ENCODE assay signal across 15 cellular contexts in genomic region chr17:75361344-75361743, GRCh38. TPM values are rescaled to one million over a fixed set of nuclear protein-coding genes. Genes with fewer than 3 reads are reported as not detected.
DNase-seq lines count a peak whose midpoint lies in the region; ATAC-seq and TF ChIP-seq lines count a peak whose summit lies in the region.
"Had no signal": no experiment of that assay in that cellular context is flagged by ENCODE, and none has a peak within 500 bp of the region (broad histone marks: within the 10 kb centered on the region; RNA-seq: fewer than 3 reads in every experiment).

No MANE protein-coding gene starts in this region.

- no peak for ATAC-seq in CD8-positive, alpha-beta T cell
- no peak for ATAC-seq in T-helper 17 cell
- no peak for ATAC-seq in memory B cell (ENCODE audit: low read depth)
- ATAC-seq in HG03565 (IDR thresholded peaks at IDR 0.05; ENCODE audit: unreplicated experiment) = no peak
- no peak for ATAC-seq in HG02938 (IDR thresholded peaks at IDR 0.05; ENCODE audit: unreplicated experiment)
- ATAC-seq: heart right ventricle, SK-N-SH treated with all-trans-retinoic acid at 6 μM for 48 hours had no signal

- H3K9me3 ChIP-seq in A673 (ENCODE audit: low read depth, low read length, poor library complexity, severe bottlenecking) (no peaks in the 10 kb centered on the region), T-helper 17 cell (ENCODE audit: control insufficient read depth, low read length, poor library complexity, severe bottlenecking) (no peaks in the 10 kb centered on the region)
- no peaks in the 10 kb centered on the region for H3K9me3 ChIP-seq in CD8-positive, alpha-beta T cell (ENCODE audit: low read length)
- H3K9me3 ChIP-seq: heart right ventricle had no signal

- no peaks in the 10 kb centered on the region for H3K36me3 ChIP-seq in A673 (ENCODE audit: insufficient read depth, low read length, poor library complexity, severe bottlenecking)
- H3K36me3 ChIP-seq in CD8-positive, alpha-beta T cell (ENCODE audit: insufficient read depth, low read length) = no peaks in the 10 kb centered on the region
- H3K36me3 ChIP-seq: heart right ventricle had no signal

- peaks cover 84% of the 10 kb centered on the region for H3K4me1 Mint-ChIP-seq in CD8-positive, alpha-beta T cell (ENCODE audit: low read depth)
- peaks cover 80% of the 10 kb centered on the region for H3K4me1 Mint-ChIP-seq in T-helper 17 cell
- H3K4me1 Mint-ChIP-seq in memory B cell = peaks cover 72% of the 10 kb centered on the region

- no peak overlapping the region for H3K4me3 ChIP-seq in A673 (ENCODE audit: low read depth, low read length, poor library complexity, severe bottlenecking)
- H3K4me3 ChIP-seq in CD8-positive, alpha-beta T cell (ENCODE audit: low read depth, low read length) = no peak overlapping the region
- H3K4me3 ChIP-seq: heart right ventricle, lung, PC-9 had no signal

- POLR2A ChIA-PET in A673 (lab: Charles Lee; ENCODE audit: low non-redundant PET) = no interaction called here
- POLR2A ChIA-PET in CD8-positive, alpha-beta T cell (lab: Charles Lee) = interaction anchor here (1.3 kb wide), 1 partner anchor 16 kb away, joined by 4 read pairs; no protein-coding TSS in a partner anchor

- H3K27me3 Mint-ChIP-seq in CD8-positive, alpha-beta T cell (ENCODE audit: low read depth) = no peaks in the 10 kb centered on the region
- H3K27me3 Mint-ChIP-seq in T-helper 17 cell (no peaks in the 10 kb centered on the region), memory B cell (no peaks in the 10 kb centered on the region)

- H3K4me3 Mint-ChIP-seq in CD8-positive, alpha-beta T cell = peak overlapping the region; percentile 30
- H3K4me3 Mint-ChIP-seq in T-helper 17 cell (peak overlapping the region; percentile 66), memory B cell (peak overlapping the region; percentile 62)
- H3K4me3 Mint-ChIP-seq: nephron progenitor cell had no signal

- no peaks in the 10 kb centered on the region for H3K27me3 ChIP-seq in A673 (replicated peaks; ENCODE audit: insufficient read depth, low read depth, low read length, poor library complexity)
- H3K27me3 ChIP-seq in CD8-positive, alpha-beta T cell (ENCODE audit: insufficient read depth, low read length) = no peaks in the 10 kb centered on the region
- H3K27me3 ChIP-seq: heart right ventricle had no signal

- TF ChIP-seq CTCF in A673 (conservative IDR thresholded peaks at IDR 0.05; ENCODE audit: low read depth, low read length) = no peak
- no peak for TF ChIP-seq CTCF in CD8-positive, alpha-beta T cell (IDR thresholded peaks at IDR 0.05)

- H3K9me3 Mint-ChIP-seq in CD8-positive, alpha-beta T cell = no peaks in the 10 kb centered on the region
- H3K9me3 Mint-ChIP-seq in memory B cell = no peaks in the 10 kb centered on the region

- H3K27ac ChIP-seq in A673 (ENCODE audit: low read depth, low read length, poor library complexity, severe bottlenecking) = peak overlapping the region; percentile 66
- H3K27ac ChIP-seq in CD8-positive, alpha-beta T cell (ENCODE audit: low read depth, low read length) = no peak overlapping the region
- H3K27ac ChIP-seq: PC-9 had no signal

- peak; percentile 57 for DNase-seq in A673 (ENCODE audit: low spot score)
- DNase-seq in CD8-positive, alpha-beta T cell = no peak
- DNase-seq in T-helper 17 cell = no peak
- DNase-seq in memory B cell (ENCODE audit: low spot score in 2 of 2) = no peak
- no peak for DNase-seq in cerebellar nuclear complex (lab: John Stamatoyannopoulos, UW)
- DNase-seq: activated naive CD4-positive, alpha-beta T cell treated with anti-CD3 and anti-CD28 coated beads, Interleukin-2, amount 50 U/mL, for 16 hours; heart right ventricle; NCI-H2081 treated with DMSO at 0.1 percent for 48 hours; NCI-H526 treated with DMSO at 0.1 percent for 48 hours; nephron progenitor cell; PC-9 had no signal

- H3K36me3 Mint-ChIP-seq in CD8-positive, alpha-beta T cell = peaks cover 12% of the 10 kb centered on the region
- H3K36me3 Mint-ChIP-seq in T-helper 17 cell (ENCODE audit: low read depth) (peaks cover 8% of the 10 kb centered on the region), memory B cell (peaks cover 7% of the 10 kb centered on the region)

- CTCF ChIA-PET in A673 (lab: Charles Lee) = no interaction called here
- CTCF ChIA-PET in CD8-positive, alpha-beta T cell (lab: Charles Lee) = no interaction called here

- no TSS peak for BruUV-seq in A673 (replicated peaks; lab: Mats Ljungman, UMichigan)

- peak overlapping the region; percentile 34 for H3K27ac Mint-ChIP-seq in CD8-positive, alpha-beta T cell
- H3K27ac Mint-ChIP-seq in T-helper 17 cell (peak overlapping the region; percentile 86), memory B cell (peak overlapping the region; percentile 84)

- intact Hi-C loops in A673 (cut with micrococcal nuclease; ENCODE audit: unreplicated experiment) = no loop called here
- intact Hi-C loops in CD8-positive, alpha-beta T cell (cut with DNase I, micrococcal nuclease) = no loop called here

- H3K4me1 ChIP-seq in A673 (ENCODE audit: insufficient read depth, low read length, poor library complexity, severe bottlenecking) = peaks cover 43% of the 10 kb centered on the region
- peaks cover 77% of the 10 kb centered on the region for H3K4me1 ChIP-seq in CD8-positive, alpha-beta T cell (ENCODE audit: insufficient read depth, low read length)

RNA-seq across cellular contexts. Expression of gene GRB2, which starts 44.1 kb away (rescaled TPM):
- total RNA-seq in A673 (2021) (95.2 and 101 TPM in 2 replicates), T-helper 17 cell (100 to 1,000 TPM; 112 to 117 TPM)
- 10 to 100 TPM; 96.2 to 99.4 TPM for total RNA-seq in CD8-positive, alpha-beta T cell

Comparison
In these comparisons a context has a peak if more than half of its experiments do, and no peak if none do; other contexts are left out.
1. H3K27ac Mint-ChIP-seq: peak in every context shown above with its lines; median percentile 86 in T-helper 17 cell; 84 in memory B cell; 34 in CD8-positive, alpha-beta T cell.